Comparison of ENCODE assay signal across 8 cellular contexts in the genomic region with DNA sequence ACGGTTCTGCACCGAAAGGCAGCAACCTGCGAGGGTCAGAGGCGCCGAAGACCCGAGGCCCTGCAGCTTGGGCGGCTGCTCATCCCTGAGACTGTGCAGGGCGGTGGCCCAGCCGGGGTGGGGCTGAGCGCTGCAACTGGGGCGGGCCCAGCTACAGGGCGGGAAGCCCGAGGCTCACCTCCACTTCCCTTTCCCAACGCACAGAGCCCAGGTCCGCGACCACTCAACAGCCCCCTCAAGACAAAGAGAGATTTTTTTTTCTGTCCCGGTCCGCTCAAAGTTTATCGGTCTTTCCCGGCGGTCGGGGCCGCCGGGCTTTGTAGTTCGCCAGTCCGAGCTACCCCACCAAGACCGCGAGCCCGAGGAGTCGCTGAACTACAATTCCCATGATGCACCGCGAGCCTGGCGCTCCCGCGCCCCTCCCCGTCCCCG. TPM values are rescaled to one million over a fixed set of nuclear protein-coding genes. Genes with fewer than 3 reads are reported as not detected.
DNase-seq lines count a peak whose midpoint lies in the region; ATAC-seq and TF ChIP-seq lines count a peak whose summit lies in the region.

No MANE protein-coding gene starts in this region.

- peak; percentile 89 for ATAC-seq in GM18498 (IDR thresholded peaks at IDR 0.05; ENCODE audit: unreplicated experiment)
- ATAC-seq in HG02885 (IDR thresholded peaks at IDR 0.05; ENCODE audit: poor library complexity, unreplicated experiment) = peak; percentile 90
- ATAC-seq in left ventricle myocardium superior = peak; percentile 96
- ATAC-seq in upper lobe of right lung = peak; percentile 98

- intact Hi-C loops in left ventricle myocardium superior (cut with micrococcal nuclease) (no loop called here), posterior vena cava (cut with DNase I) (no loop called here), upper lobe of right lung (cut with DNase I) (no loop called here)

- TF ChIP-seq CTCF in upper lobe of right lung (IDR thresholded peaks at IDR 0.05) = no peak

- DNase-seq in NCI-H1694 (lab: John Stamatoyannopoulos, UW) = peak; percentile 83
- DNase-seq in T-helper 1 cell = peak; percentile 72 to 93 (median 85)
- DNase-seq in amygdala (lab: John Stamatoyannopoulos, UW) = peak in 54 of 56 donors; percentile 70 to 97 (median 90)
- peak; percentile 95 for DNase-seq in left ventricle myocardium superior
- DNase-seq in posterior vena cava (ENCODE audit: low spot score) = peak; percentile 97
- peak; percentile 96 for DNase-seq in upper lobe of right lung

- H3K9me3 ChIP-seq in upper lobe of right lung = no peaks in the 10 kb centered on the region

- peaks cover 12% of the 10 kb centered on the region for H3K4me1 ChIP-seq in upper lobe of right lung

- peak overlapping the region; percentile 80 for H3K4me3 ChIP-seq in upper lobe of right lung

- no peaks in the 10 kb centered on the region for H3K27me3 ChIP-seq in upper lobe of right lung

- no peaks in the 10 kb centered on the region for H3K36me3 ChIP-seq in upper lobe of right lung

- H3K27ac ChIP-seq in upper lobe of right lung = peak overlapping the region; percentile 85

RNA-seq across cellular contexts. Expression of a gene that starts 0.6 kb away (rescaled TPM):
- total RNA-seq in left ventricle myocardium superior (36.6 TPM), posterior vena cava (10 to 100 TPM; 44.8 to 59.5 TPM), upper lobe of right lung (17.5 TPM)

Comparison
In these comparisons a context has a peak if more than half of its experiments do, and no peak if none do; other contexts are left out.
1. Peak in every context shown above with its lines: DNase-seq, ATAC-seq, H3K4me3 ChIP-seq and H3K27ac ChIP-seq.